Comparison of ENCODE assay signal across 1 cellular context in the genomic region with DNA sequence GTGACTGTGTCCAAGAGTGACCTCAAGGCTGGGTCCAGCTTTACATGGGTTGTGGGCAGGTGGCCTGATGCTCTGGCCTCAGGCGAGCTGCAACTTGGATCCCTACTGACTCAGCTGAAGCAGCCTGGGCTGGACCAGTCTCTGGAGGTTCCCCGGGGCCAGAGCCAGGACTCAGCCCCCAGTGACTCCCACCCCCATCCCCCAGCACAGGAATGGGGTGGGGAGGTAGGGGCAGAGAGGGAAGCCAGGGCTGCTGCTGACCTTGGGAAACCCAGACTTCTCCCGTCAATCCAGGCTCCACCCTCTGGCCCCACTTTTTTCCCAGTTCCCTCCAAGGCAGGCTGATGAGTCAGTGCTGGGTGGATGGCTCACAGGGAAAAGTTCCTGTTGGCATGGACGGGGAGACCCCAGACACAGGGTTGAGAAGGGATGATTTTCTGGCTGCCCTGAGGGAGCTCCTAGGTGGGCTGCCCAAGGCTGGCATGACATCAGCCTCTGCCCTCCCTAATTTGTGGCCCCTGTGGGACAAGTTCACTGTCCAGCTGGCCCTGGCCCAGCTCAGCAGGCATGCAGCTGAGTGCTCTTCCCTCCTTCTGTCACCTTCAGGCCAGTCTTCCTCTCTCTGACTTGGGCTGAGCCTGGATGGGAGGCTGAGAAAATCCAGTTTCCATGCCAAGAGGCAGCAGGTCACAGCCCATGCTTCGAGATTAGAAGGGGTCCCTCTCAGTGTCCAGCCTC.
TF ChIP-seq lines count a peak whose summit lies in the region.

No MANE protein-coding gene starts in this region.

TF ChIP-seq in GM12878, 131 proteins besides CTCF, POLR2A, EP300 and RAD21:
- TF ChIP-seq, protein P1, sequence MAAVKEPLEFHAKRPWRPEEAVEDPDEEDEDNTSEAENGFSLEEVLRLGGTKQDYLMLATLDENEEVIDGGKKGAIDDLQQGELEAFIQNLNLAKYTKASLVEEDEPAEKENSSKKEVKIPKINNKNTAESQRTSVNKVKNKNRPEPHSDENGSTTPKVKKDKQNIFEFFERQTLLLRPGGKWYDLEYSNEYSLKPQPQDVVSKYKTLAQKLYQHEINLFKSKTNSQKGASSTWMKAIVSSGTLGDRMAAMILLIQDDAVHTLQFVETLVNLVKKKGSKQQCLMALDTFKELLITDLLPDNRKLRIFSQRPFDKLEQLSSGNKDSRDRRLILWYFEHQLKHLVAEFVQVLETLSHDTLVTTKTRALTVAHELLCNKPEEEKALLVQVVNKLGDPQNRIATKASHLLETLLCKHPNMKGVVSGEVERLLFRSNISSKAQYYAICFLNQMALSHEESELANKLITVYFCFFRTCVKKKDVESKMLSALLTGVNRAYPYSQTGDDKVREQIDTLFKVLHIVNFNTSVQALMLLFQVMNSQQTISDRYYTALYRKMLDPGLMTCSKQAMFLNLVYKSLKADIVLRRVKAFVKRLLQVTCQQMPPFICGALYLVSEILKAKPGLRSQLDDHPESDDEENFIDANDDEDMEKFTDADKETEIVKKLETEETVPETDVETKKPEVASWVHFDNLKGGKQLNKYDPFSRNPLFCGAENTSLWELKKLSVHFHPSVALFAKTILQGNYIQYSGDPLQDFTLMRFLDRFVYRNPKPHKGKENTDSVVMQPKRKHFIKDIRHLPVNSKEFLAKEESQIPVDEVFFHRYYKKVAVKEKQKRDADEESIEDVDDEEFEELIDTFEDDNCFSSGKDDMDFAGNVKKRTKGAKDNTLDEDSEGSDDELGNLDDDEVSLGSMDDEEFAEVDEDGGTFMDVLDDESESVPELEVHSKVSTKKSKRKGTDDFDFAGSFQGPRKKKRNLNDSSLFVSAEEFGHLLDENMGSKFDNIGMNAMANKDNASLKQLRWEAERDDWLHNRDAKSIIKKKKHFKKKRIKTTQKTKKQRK (IDR thresholded peaks at IDR 0.05; ENCODE audit: low read depth, low read length) = no peak
- TF ChIP-seq, protein P2, sequence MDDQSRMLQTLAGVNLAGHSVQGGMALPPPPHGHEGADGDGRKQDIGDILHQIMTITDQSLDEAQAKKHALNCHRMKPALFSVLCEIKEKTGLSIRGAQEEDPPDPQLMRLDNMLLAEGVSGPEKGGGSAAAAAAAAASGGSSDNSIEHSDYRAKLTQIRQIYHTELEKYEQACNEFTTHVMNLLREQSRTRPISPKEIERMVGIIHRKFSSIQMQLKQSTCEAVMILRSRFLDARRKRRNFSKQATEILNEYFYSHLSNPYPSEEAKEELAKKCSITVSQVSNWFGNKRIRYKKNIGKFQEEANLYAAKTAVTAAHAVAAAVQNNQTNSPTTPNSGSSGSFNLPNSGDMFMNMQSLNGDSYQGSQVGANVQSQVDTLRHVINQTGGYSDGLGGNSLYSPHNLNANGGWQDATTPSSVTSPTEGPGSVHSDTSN (IDR thresholded peaks at IDR 0.05; ENCODE audit: insufficient replicate concordance, low read depth, low read length) = no peak
- TF ChIP-seq ASH2L (IDR thresholded peaks at IDR 0.05; ENCODE audit: borderline replicate concordance, low read depth) = no peak
- TF ChIP-seq NBN (IDR thresholded peaks at IDR 0.05) = no peak
- no peak for TF ChIP-seq EZH2 (IDR thresholded peaks at IDR 0.05; ENCODE audit: borderline replicate concordance, control insufficient read depth, low read depth, low read length)
- no peak for TF ChIP-seq IKZF2 (IDR thresholded peaks at IDR 0.05)
- TF ChIP-seq SUPT20H (IDR thresholded peaks at IDR 0.05; ENCODE audit: borderline replicate concordance, control insufficient read depth, low read depth, low read length) = no peak
- TF ChIP-seq ZSCAN29 (IDR thresholded peaks at IDR 0.05) = no peak
- TF ChIP-seq CHD1 (IDR thresholded peaks at IDR 0.05; ENCODE audit: low read depth, low read length) = no peak
- TF ChIP-seq, protein P3, sequence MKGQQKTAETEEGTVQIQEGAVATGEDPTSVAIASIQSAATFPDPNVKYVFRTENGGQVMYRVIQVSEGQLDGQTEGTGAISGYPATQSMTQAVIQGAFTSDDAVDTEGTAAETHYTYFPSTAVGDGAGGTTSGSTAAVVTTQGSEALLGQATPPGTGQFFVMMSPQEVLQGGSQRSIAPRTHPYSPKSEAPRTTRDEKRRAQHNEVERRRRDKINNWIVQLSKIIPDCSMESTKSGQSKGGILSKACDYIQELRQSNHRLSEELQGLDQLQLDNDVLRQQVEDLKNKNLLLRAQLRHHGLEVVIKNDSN (IDR thresholded peaks at IDR 0.05; ENCODE audit: borderline replicate concordance, extremely low read length, insufficient read depth, low read depth, low read length) = no peak
- TF ChIP-seq ZNF207 (IDR thresholded peaks at IDR 0.05; ENCODE audit: borderline replicate concordance) = no peak
- TF ChIP-seq BRCA1 (IDR thresholded peaks at IDR 0.05; ENCODE audit: low read depth, low read length) = no peak
- no peak for TF ChIP-seq TCF12 (IDR thresholded peaks at IDR 0.05; ENCODE audit: low read depth, low read length)
- no peak for TF ChIP-seq JUNB (IDR thresholded peaks at IDR 0.05)
- TF ChIP-seq, protein P4, sequence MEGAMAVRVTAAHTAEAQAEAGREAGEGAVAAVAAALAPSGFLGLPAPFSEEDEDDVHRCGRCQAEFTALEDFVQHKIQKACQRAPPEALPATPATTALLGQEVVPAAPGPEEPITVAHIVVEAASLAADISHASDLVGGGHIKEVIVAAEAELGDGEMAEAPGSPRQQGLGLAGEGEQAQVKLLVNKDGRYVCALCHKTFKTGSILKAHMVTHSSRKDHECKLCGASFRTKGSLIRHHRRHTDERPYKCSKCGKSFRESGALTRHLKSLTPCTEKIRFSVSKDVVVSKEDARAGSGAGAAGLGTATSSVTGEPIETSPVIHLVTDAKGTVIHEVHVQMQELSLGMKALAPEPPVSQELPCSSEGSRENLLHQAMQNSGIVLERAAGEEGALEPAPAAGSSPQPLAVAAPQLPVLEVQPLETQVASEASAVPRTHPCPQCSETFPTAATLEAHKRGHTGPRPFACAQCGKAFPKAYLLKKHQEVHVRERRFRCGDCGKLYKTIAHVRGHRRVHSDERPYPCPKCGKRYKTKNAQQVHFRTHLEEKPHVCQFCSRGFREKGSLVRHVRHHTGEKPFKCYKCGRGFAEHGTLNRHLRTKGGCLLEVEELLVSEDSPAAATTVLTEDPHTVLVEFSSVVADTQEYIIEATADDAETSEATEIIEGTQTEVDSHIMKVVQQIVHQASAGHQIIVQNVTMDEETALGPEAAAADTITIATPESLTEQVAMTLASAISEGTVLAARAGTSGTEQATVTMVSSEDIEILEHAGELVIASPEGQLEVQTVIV (IDR thresholded peaks at IDR 0.05; ENCODE audit: borderline replicate concordance, partially characterized antibody) = no peak
